1 cellular context compared by ENCODE assay signal in genomic region chr11:61164610-61165424, GRCh38.
TF ChIP-seq lines count a peak whose summit lies in the region.

No MANE protein-coding gene starts in this region.

TF ChIP-seq in K562, 482 proteins besides CTCF, POLR2A, EP300 and RAD21 (continued from another document and continues in another):
- TF ChIP-seq BCLAF1 (IDR thresholded peaks at IDR 0.05; ENCODE audit: borderline replicate concordance in 1 of 2, control insufficient read depth in 1 of 2, low read depth in 2 of 2, low read length in 1 of 2) (no peak), PKNOX1 (IDR thresholded peaks at IDR 0.05) (no peak), KAT2B (IDR thresholded peaks at IDR 0.05; ENCODE audit: low read depth, low read length) (no peak), CBX3 (IDR thresholded peaks at IDR 0.05; ENCODE audit: borderline replicate concordance in 1 of 2, low read length in 2 of 2) (no peak; a peak in 1 of 3 replicates), NRF1 (conservative IDR thresholded peaks at IDR 0.05 in 1 of 2, IDR thresholded peaks at IDR 0.05 in 1 of 2) (no peak), FOXK2 (conservative IDR thresholded peaks at IDR 0.05 in 1 of 2, IDR thresholded peaks at IDR 0.05 in 1 of 2; ENCODE audit: low read depth in 2 of 2) (peak; percentile 63 to 67), SAP30 (IDR thresholded peaks at IDR 0.05; ENCODE audit: borderline replicate concordance, insufficient read depth, low read depth, low read length, poor library complexity, severe bottlenecking) (no peak), KAT8 (IDR thresholded peaks at IDR 0.05; ENCODE audit: low read depth) (no peak), MTA3 (IDR thresholded peaks at IDR 0.05; ENCODE audit: borderline replicate concordance) (0 out of 2 replicates have a peak, but pooled peaks have one; percentile 3), AFF4 (CRISPR knock-in tag; IDR thresholded peaks at IDR 0.05) (0 out of 2 replicates have a peak, but pooled peaks have one; percentile 41), BDP1 (IDR thresholded peaks at IDR 0.05; ENCODE audit: insufficient read depth, insufficient read length) (no peak), PHB2 (IDR thresholded peaks at IDR 0.05; ENCODE audit: low read depth) (0 out of 2 replicates have a peak, but pooled peaks have one; percentile 6), HDAC6 (IDR thresholded peaks at IDR 0.05; ENCODE audit: low read depth, low read length) (no peak), LCOR (CRISPR knock-in tag; IDR thresholded peaks at IDR 0.05) (no peak), PRDM10 (IDR thresholded peaks at IDR 0.05; ENCODE audit: partially characterized antibody) (peak; percentile 35), MYBL2 (IDR thresholded peaks at IDR 0.05; ENCODE audit: low read depth) (no peak), MYBL2 (CRISPR knock-in tag; IDR thresholded peaks at IDR 0.05; ENCODE audit: borderline replicate concordance) (no peak), EZH2 (IDR thresholded peaks at IDR 0.05; ENCODE audit: borderline replicate concordance, low read depth, low read length) (no peak), ERF (CRISPR knock-in tag; IDR thresholded peaks at IDR 0.05) (no peak), NR2F6 (CRISPR knock-in tag; IDR thresholded peaks at IDR 0.05) (no peak), RBM17 (IDR thresholded peaks at IDR 0.05; ENCODE audit: borderline replicate concordance, low read depth, low read length) (no peak), IRF9 (tag; IDR thresholded peaks at IDR 0.05) (no peak), ZNF224 (CRISPR knock-in tag; IDR thresholded peaks at IDR 0.05) (no peak), ZNF584 (CRISPR knock-in tag; IDR thresholded peaks at IDR 0.05; ENCODE audit: low read depth) (peak; percentile 63; the same call in 1 of the 2 replicates), ZNF232 (CRISPR knock-in tag; IDR thresholded peaks at IDR 0.05) (no peak), LEF1 (IDR thresholded peaks at IDR 0.05) (peak; percentile 3; the same call in 1 of the 2 replicates), CCNT2 (IDR thresholded peaks at IDR 0.05; ENCODE audit: borderline replicate concordance, extremely low read depth, insufficient read length, low read depth, low read length) (no peak), SRF (CRISPR knock-in tag; IDR thresholded peaks at IDR 0.05) (no peak), CBX5 (IDR thresholded peaks at IDR 0.05; ENCODE audit: borderline replicate concordance, low read depth) (no peak; the same call in 1 of the 2 replicates), SMARCC2 (IDR thresholded peaks at IDR 0.05; ENCODE audit: low read depth) (no peak), HDAC2 (IDR thresholded peaks at IDR 0.05) (0 out of 2 replicates have a peak, but pooled peaks have one; percentile 9), ZNF12 (CRISPR knock-in tag; IDR thresholded peaks at IDR 0.05) (no peak), TSC22D4 (tag; IDR thresholded peaks at IDR 0.05) (no peak), PHF21A (IDR thresholded peaks at IDR 0.05; ENCODE audit: borderline replicate concordance, low read depth) (no peak), CREM (IDR thresholded peaks at IDR 0.05; ENCODE audit: low read depth) (no peak), NEUROD1 (IDR thresholded peaks at IDR 0.05; ENCODE audit: borderline replicate concordance, low read depth, low read length, partially characterized antibody) (no peak), ZNF263 (CRISPR knock-in tag; IDR thresholded peaks at IDR 0.05; ENCODE audit: borderline replicate concordance) (no peak), MAX (CRISPR knock-in tag; IDR thresholded peaks at IDR 0.05) (no peak), KHSRP (IDR thresholded peaks at IDR 0.05) (no peak), MTA2 (IDR thresholded peaks at IDR 0.05; ENCODE audit: low read depth) (no peak), TAF9B (IDR thresholded peaks at IDR 0.05; ENCODE audit: partially characterized antibody) (peak; percentile 5), FOSL1 (tag; conservative IDR thresholded peaks at IDR 0.05) (no peak), ZNF133 (CRISPR knock-in tag; IDR thresholded peaks at IDR 0.05) (no peak), MAFK (IDR thresholded peaks at IDR 0.05; ENCODE audit: low read length) (no peak)
- TF ChIP-seq, protein P1, sequence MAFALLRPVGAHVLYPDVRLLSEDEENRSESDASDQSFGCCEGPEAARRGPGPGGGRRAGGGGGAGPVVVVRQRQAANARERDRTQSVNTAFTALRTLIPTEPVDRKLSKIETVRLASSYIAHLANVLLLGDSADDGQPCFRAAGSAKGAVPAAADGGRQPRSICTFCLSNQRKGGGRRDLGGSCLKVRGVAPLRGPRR (CRISPR knock-in tag; IDR thresholded peaks at IDR 0.05), result no peak
- TF ChIP-seq, protein P2, sequence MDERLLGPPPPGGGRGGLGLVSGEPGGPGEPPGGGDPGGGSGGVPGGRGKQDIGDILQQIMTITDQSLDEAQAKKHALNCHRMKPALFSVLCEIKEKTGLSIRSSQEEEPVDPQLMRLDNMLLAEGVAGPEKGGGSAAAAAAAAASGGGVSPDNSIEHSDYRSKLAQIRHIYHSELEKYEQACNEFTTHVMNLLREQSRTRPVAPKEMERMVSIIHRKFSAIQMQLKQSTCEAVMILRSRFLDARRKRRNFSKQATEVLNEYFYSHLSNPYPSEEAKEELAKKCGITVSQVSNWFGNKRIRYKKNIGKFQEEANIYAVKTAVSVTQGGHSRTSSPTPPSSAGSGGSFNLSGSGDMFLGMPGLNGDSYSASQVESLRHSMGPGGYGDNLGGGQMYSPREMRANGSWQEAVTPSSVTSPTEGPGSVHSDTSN (CRISPR knock-in tag; IDR thresholded peaks at IDR 0.05; ENCODE audit: low read depth), result no peak
- TF ChIP-seq, protein P2 (tag; conservative IDR thresholded peaks at IDR 0.05; ENCODE audit: low read depth), result no peak
- TF ChIP-seq, protein P3, sequence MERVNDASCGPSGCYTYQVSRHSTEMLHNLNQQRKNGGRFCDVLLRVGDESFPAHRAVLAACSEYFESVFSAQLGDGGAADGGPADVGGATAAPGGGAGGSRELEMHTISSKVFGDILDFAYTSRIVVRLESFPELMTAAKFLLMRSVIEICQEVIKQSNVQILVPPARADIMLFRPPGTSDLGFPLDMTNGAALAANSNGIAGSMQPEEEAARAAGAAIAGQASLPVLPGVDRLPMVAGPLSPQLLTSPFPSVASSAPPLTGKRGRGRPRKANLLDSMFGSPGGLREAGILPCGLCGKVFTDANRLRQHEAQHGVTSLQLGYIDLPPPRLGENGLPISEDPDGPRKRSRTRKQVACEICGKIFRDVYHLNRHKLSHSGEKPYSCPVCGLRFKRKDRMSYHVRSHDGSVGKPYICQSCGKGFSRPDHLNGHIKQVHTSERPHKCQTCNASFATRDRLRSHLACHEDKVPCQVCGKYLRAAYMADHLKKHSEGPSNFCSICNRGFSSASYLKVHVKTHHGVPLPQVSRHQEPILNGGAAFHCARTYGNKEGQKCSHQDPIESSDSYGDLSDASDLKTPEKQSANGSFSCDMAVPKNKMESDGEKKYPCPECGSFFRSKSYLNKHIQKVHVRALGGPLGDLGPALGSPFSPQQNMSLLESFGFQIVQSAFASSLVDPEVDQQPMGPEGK (CRISPR knock-in tag; IDR thresholded peaks at IDR 0.05; ENCODE audit: borderline replicate concordance), result no peak
